In genomic region chr17:15779119-15779518, GRCh38 we compare ENCODE assay signal across 11 cellular contexts. TPM values are rescaled to one million over a fixed set of nuclear protein-coding genes. Genes with fewer than 3 reads are reported as not detected.
"Had no signal": no experiment of that assay in that cellular context is flagged by ENCODE, and none has a peak within 500 bp of the region (broad histone marks: within the 10 kb centered on the region; RNA-seq: fewer than 3 reads in every experiment).

No MANE protein-coding gene starts in this region.

- H3K4me1 Mint-ChIP-seq: IgD-negative memory B cell had no signal

- H3K4me3 ChIP-seq: GM23248, HAP-1 had no signal

- H3K9ac ChIP-seq: GM23248 had no signal

- H3K27ac Mint-ChIP-seq: IgD-negative memory B cell had no signal

- H3K9me3 ChIP-seq: HAP-1 had no signal

- H3K4me1 ChIP-seq: HAP-1 had no signal

- H3K4me3 Mint-ChIP-seq: IgD-negative memory B cell had no signal

- FAIRE-seq: HepG2 had no signal

- H2AFZ ChIP-seq: GM23248 had no signal

- DNase-seq: GM23248, GOT3, H7, KG1 had no signal

- H3K27ac ChIP-seq: GM23248, HL-60 had no signal

- H3K36me3 ChIP-seq: HAP-1 had no signal

- H3K36me3 Mint-ChIP-seq: IgD-negative memory B cell had no signal

- ATAC-seq: HCT116, HepG2 had no signal

RNA-seq across cellular contexts. Expression of gene TBC1D26, which starts 47.0 kb away (rescaled TPM):
- total RNA-seq: GM23248, H4, HepG2, HT1080 had no signal
- polyA plus RNA-seq: GM23248, IgD-negative memory B cell had no signal
